In the genomic region with DNA sequence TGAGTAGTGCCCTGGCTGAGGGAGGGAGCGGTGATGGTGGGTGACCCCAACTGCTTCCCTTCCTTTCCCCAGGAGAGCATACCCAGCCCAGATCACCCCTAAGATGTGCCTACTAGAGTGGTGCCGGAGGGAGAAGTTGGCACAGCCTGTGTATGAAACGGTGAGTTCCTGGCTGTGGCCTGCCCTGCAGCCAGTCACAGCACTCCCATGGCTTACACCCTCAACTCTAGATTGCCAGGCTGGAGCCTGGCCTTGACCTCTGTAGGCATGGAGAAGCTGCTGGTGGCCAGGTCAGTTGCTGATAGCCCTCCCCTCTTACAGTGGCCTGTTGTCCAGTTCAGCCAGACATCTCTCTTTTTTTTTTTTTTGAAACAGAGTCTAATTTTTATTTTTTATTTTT, we compare ENCODE assay signal across 21 cellular contexts. TPM values are rescaled to one million over a fixed set of nuclear protein-coding genes. Genes with fewer than 3 reads are reported as not detected.
A peak's percentile ranks its signal among the peaks of the same experiment; 100 is the strongest.
DNase-seq lines count a peak whose midpoint lies in the region; ATAC-seq, FAIRE-seq and TF ChIP-seq lines count a peak whose summit lies in the region.
"Had no signal": no experiment of that assay in that cellular context is flagged by ENCODE, and none has a peak within 500 bp of the region (broad histone marks: within the 10 kb centered on the region; RNA-seq: fewer than 3 reads in every experiment).

No MANE protein-coding gene starts in this region.

- peaks cover 85% of the 10 kb centered on the region for H3K36me3 Mint-ChIP-seq in activated T-cell treated with anti-CD3 and anti-CD28 coated beads, Interleukin-2, amount 50 U/mL, for 24 hours (ENCODE audit: low read depth)
- peaks cover 9 to 31% (median 15%) of the 10 kb centered on the region in 3 donors for H3K36me3 Mint-ChIP-seq in immature natural killer cell
- peaks cover 73% of the 10 kb centered on the region for H3K36me3 Mint-ChIP-seq in stimulated activated effector memory CD8-positive, alpha-beta T cell treated with anti-CD3 and anti-CD28 coated beads, Interleukin-12 subunit alpha, Interleukin-12 subunit beta, amount 100 ng/mL, for 72 hours

- CTCF ChIA-PET in RWPE1 (lab: Yijun Ruan, JAX): interaction anchor here (0.6 kb wide), 1 partner anchor 25 kb away, joined by 4 read pairs; no protein-coding TSS in a partner anchor

- H3K4me3 Mint-ChIP-seq in activated T-cell treated with anti-CD3 and anti-CD28 coated beads, Interleukin-2, amount 50 U/mL, for 24 hours: no peak overlapping the region
- peak overlapping the region; percentile 25 to 64 (median 56) for H3K4me3 Mint-ChIP-seq in immature natural killer cell
- H3K4me3 Mint-ChIP-seq in stimulated activated effector memory CD8-positive, alpha-beta T cell treated with anti-CD3 and anti-CD28 coated beads, Interleukin-12 subunit alpha, Interleukin-12 subunit beta, amount 100 ng/mL, for 72 hours: no peak overlapping the region
- H3K4me3 Mint-ChIP-seq: activated T-cell treated with anti-CD3 and anti-CD28 coated beads, Interleukin-2, amount 50 U/mL, for 4 hours; nephron progenitor cell had no signal

- no peak for ATAC-seq in stimulated activated effector memory CD8-positive, alpha-beta T cell treated with anti-CD3 and anti-CD28 coated beads, Interleukin-12 subunit alpha, Interleukin-12 subunit beta, amount 100 ng/mL, for 72 hours
- ATAC-seq: activated T-cell treated with anti-CD3 and anti-CD28 coated beads, Interleukin-2, amount 50 U/mL, for 4 hours; foreskin keratinocyte; psoas muscle had no signal

- H3K9me3 Mint-ChIP-seq in activated T-cell treated with anti-CD3 and anti-CD28 coated beads, Interleukin-2, amount 50 U/mL, for 24 hours: no peaks in the 10 kb centered on the region
- no peaks in the 10 kb centered on the region for H3K9me3 Mint-ChIP-seq in immature natural killer cell
- no peaks in the 10 kb centered on the region for H3K9me3 Mint-ChIP-seq in stimulated activated effector memory CD8-positive, alpha-beta T cell treated with anti-CD3 and anti-CD28 coated beads, Interleukin-12 subunit alpha, Interleukin-12 subunit beta, amount 100 ng/mL, for 72 hours
- H3K9me3 Mint-ChIP-seq: activated T-cell treated with anti-CD3 and anti-CD28 coated beads, Interleukin-2, amount 50 U/mL, for 4 hours; nephron progenitor cell had no signal

- TF ChIP-seq CTCF in RWPE1 (conservative IDR thresholded peaks at IDR 0.05; ENCODE audit: low read depth) (no peak), D721Med (IDR thresholded peaks at IDR 0.05; ENCODE audit: insufficient read depth, missing control alignments) (no peak)

- peaks cover 82% of the 10 kb centered on the region for H3K4me1 Mint-ChIP-seq in activated T-cell treated with anti-CD3 and anti-CD28 coated beads, Interleukin-2, amount 50 U/mL, for 24 hours (ENCODE audit: low read depth)
- peaks cover 90 to 91% of the 10 kb centered on the region in 2 donors for H3K4me1 Mint-ChIP-seq in immature natural killer cell
- H3K4me1 Mint-ChIP-seq in stimulated activated effector memory CD8-positive, alpha-beta T cell treated with anti-CD3 and anti-CD28 coated beads, Interleukin-12 subunit alpha, Interleukin-12 subunit beta, amount 100 ng/mL, for 72 hours: peaks cover 83% of the 10 kb centered on the region

- peak overlapping the region; percentile 71 for H3K27ac Mint-ChIP-seq in activated T-cell treated with anti-CD3 and anti-CD28 coated beads, Interleukin-2, amount 50 U/mL, for 24 hours
- peak overlapping the region; percentile 88 to 98 (median 95) for H3K27ac Mint-ChIP-seq in immature natural killer cell
- H3K27ac Mint-ChIP-seq in stimulated activated effector memory CD8-positive, alpha-beta T cell treated with anti-CD3 and anti-CD28 coated beads, Interleukin-12 subunit alpha, Interleukin-12 subunit beta, amount 100 ng/mL, for 72 hours: peak overlapping the region; percentile 90
- H3K27ac Mint-ChIP-seq: nephron progenitor cell had no signal

- H3K27ac ChIP-seq in RWPE1: peak overlapping the region; percentile 11; the same call in 1 of the 2 replicates
- H3K27ac ChIP-seq: foreskin keratinocyte, SK-N-MC had no signal

- no peaks in the 10 kb centered on the region for H3K27me3 Mint-ChIP-seq in activated T-cell treated with anti-CD3 and anti-CD28 coated beads, Interleukin-2, amount 50 U/mL, for 24 hours
- H3K27me3 Mint-ChIP-seq in immature natural killer cell (ENCODE audit: low read depth in 3 of 3): peaks cover 2 to 8% (median 7%) of the 10 kb centered on the region in 3 donors

- no peak for FAIRE-seq in D721Med (lab: Jason Lieb, UNC)
- FAIRE-seq: kidney had no signal

- POLR2A ChIA-PET in RWPE1 (lab: Yijun Ruan, JAX; ENCODE audit: low non-redundant PET): no interaction called here

- DNase-seq in activated T-cell treated with anti-CD3 and anti-CD28 coated beads, Interleukin-2, amount 50 U/mL, for 24 hours: no peak
- no peak for DNase-seq in activated T-cell treated with anti-CD3 and anti-CD28 coated beads, Interleukin-2, amount 50 U/mL, for 1 hour
- DNase-seq in RWPE1 (ENCODE audit: low spot score): no peak
- DNase-seq in immature natural killer cell: no peak
- no peak for DNase-seq in stimulated activated effector memory CD8-positive, alpha-beta T cell treated with anti-CD3 and anti-CD28 coated beads, Interleukin-12 subunit alpha, Interleukin-12 subunit beta, amount 100 ng/mL, for 72 hours (ENCODE audit: low spot score in 2 of 2)
- no peak for DNase-seq in OCI-M2 (lab: John Stamatoyannopoulos, UW; ENCODE audit: unreplicated experiment)
- no peak for DNase-seq in D721Med (ENCODE audit: insufficient read length, low spot score)
- no peak for DNase-seq in retina
- DNase-seq: activated T-cell treated with anti-CD3 and anti-CD28 coated beads, Interleukin-2, amount 50 U/mL, for 4 hours; DMS79 treated with DMSO at 0.1 percent for 48 hours; foreskin keratinocyte; HCEC 1CT; hippocampal formation; kidney; mesenchymal stem cell; MG63; NCI-H146; nephron progenitor cell; psoas muscle; stimulated activated CD4-positive, alpha-beta T cell treated with anti-CD3 and anti-CD28 coated beads, Interleukin-4, amount 100 ng/mL, for 4 hours had no signal

RNA-seq across cellular contexts. Expression of a gene that starts 8.6 kb away (rescaled TPM):
- 100 to 1,000 TPM in 2 of 3 donors, 10 to 100 TPM in 1; 66.5 to 160 (median 119) TPM for polyA plus RNA-seq in immature natural killer cell

RNA-seq across cellular contexts. Expression of a gene that starts 53.5 kb away (rescaled TPM):
- 10 to 100 TPM in 2 of 3 donors, 1 to 10 TPM in 1; 9.3 to 23.7 (median 16.8) TPM for polyA plus RNA-seq in immature natural killer cell

RNA-seq across cellular contexts. Expression of a gene that starts 53.5 kb away (rescaled TPM):
- 10 to 100 TPM; 45.3 to 59.4 (median 55.0) TPM for polyA plus RNA-seq in immature natural killer cell

Comparison
In these comparisons a context has a peak if more than half of its experiments do, and no peak if none do; other contexts are left out.
1. H3K4me3 Mint-ChIP-seq: peak in immature natural killer cell (5 of 5); none in activated T-cell treated with anti-CD3 and anti-CD28 coated beads, Interleukin-2, amount 50 U/mL, for 24 hours (single experiment) and stimulated activated effector memory CD8-positive, alpha-beta T cell treated with anti-CD3 and anti-CD28 coated beads, Interleukin-12 subunit alpha, Interleukin-12 subunit beta, amount 100 ng/mL, for 72 hours (single experiment).
2. Peak in every context shown above with its lines, with median percentiles within 50 percentile points of each other: H3K27ac Mint-ChIP-seq.